ENCODE assay signal across 14 cellular contexts in the genomic region with DNA sequence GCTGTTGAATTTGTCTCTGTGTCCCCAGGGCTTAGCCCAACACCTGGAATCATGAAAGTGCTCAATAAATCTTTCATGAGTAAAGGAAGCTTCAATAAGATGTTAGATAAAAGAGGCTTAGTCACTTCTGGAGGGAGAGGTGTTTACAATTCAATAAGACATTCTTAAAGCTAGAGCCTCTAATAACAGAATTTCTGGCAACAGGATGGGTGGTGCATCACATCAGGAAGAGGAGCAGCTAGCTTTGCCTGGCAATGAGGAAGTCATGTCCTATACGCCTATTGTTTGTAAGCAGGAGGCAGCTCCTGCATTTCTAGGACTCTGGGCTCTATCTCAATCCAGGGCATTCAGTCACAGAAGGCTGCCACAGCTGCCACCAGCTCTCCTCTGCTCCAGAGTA.
"Had no signal": no experiment of that assay in that cellular context is flagged by ENCODE, and none has a peak within 500 bp of the region (broad histone marks: within the 10 kb centered on the region; RNA-seq: fewer than 3 reads in every experiment).

No MANE protein-coding gene starts in this region.

- H3K4me3 ChIP-seq: thoracic aorta had no signal

- H3K36me3 ChIP-seq: thoracic aorta, WERI-Rb-1 had no signal

- H3K27ac ChIP-seq: thoracic aorta, WERI-Rb-1 had no signal

- DNase-seq: activated CD4-positive, alpha-beta T cell treated with anti-CD3 and anti-CD28 coated beads for 36 hours; activated naive CD4-positive, alpha-beta T cell treated with anti-CD3 and anti-CD28 coated beads, Interleukin-2, amount 10 ng/mL, durations not matched to agents 7 days and 5 days; central memory CD4-positive, alpha-beta T cell; cortex of kidney; effector memory CD4-positive, alpha-beta T cell; erythroblast; mesendoderm; nephron progenitor cell; stimulated activated CD4-positive, alpha-beta T cell treated with anti-CD3 and anti-CD28 coated beads, Interleukin-4, amount 100 ng/mL, for 4 hours; stimulated activated naive CD8-positive, alpha-beta T cell treated with anti-CD3 and anti-CD28 coated beads, Interleukin-15, amount 100 ng/mL, for 72 hours; T-helper 9 cell; WERI-Rb-1 had no signal

- ATAC-seq: activated CD4-positive, alpha-beta T cell treated with anti-CD3 and anti-CD28 coated beads for 36 hours; left lobe of liver; stimulated activated naive CD8-positive, alpha-beta T cell treated with anti-CD3 and anti-CD28 coated beads, Interleukin-15, amount 100 ng/mL, for 72 hours had no signal
